In genomic region chr14:39114073-39114838, GRCh38 we compare ENCODE assay signal across 8 cellular contexts. TPM values are rescaled to one million over a fixed set of nuclear protein-coding genes. Genes with fewer than 3 reads are reported as not detected.
A peak's percentile ranks its signal among the peaks of the same experiment; 100 is the strongest.
DNase-seq lines count a peak whose midpoint lies in the region; ATAC-seq, FAIRE-seq and TF ChIP-seq lines count a peak whose summit lies in the region.

Gene GEMIN2, plus strand, starts transcription at chr14:39114323. Its CDS starts 16 bp downstream, at chr14:39114339.

- no peaks in the 10 kb centered on the region for H3K27me3 ChIP-seq in adrenal gland
- no peaks in the 10 kb centered on the region for H3K27me3 ChIP-seq in heart left ventricle

- H3K9me3 Mint-ChIP-seq in T-cell: no peaks in the 10 kb centered on the region
- no peaks in the 10 kb centered on the region for H3K9me3 Mint-ChIP-seq in type B pancreatic cell

- H3K4me3 ChIP-seq in adrenal gland (peak within 1 kb of the TSS; percentile 31 to 66 (median 46)), heart left ventricle (peak within 1 kb of the TSS; percentile 47 to 92 (median 78))

- H3K4me1 ChIP-seq in adrenal gland (replicated peaks in 1 of 2): peaks cover 0 to 17% of the 10 kb centered on the region in 2 donors
- peaks cover 0 to 13% (median 10%) of the 10 kb centered on the region in 12 donors for H3K4me1 ChIP-seq in heart left ventricle

- 0 to 2% (median 1%) methylated on average over 17 to 40 of the region's 40 CpGs for WGBS in adrenal gland, 4 donors
- 1 to 2% (median 1%) methylated on average over 40 of the region's 40 CpGs for WGBS in heart left ventricle, 4 donors

- CTCF ChIA-PET in T-cell (lab: Charles Lee): interaction anchor here in 1 of 2 donors (0.6 to 1.9 kb wide), 9 partner anchors 9 to 318 kb away, joined by 3 to 15 read pairs (median 4); partner anchors contain the start of genes FBXO33, SEC23A and TRAPPC6B

- POLR2A ChIA-PET in T-cell (lab: Charles Lee): interaction anchor here (0.6 to 2.0 kb wide), 12 partner anchors 12 to 319 kb away, joined by 3 to 24 read pairs (median 5); partner anchors contain the start of genes PNN (in 2 of the 2), FBXO33 (in 1 of the 2), SEC23A (in 1 of the 2) and TRAPPC6B (in 1 of the 2)

- H3K4me3 Mint-ChIP-seq in T-cell (peak within 1 kb of the TSS; percentile 95 to 98 (median 98)), type B pancreatic cell (peak within 1 kb of the TSS; percentile 99)

- peaks cover 13% of the 10 kb centered on the region for H3K36me3 Mint-ChIP-seq in T-cell
- H3K36me3 Mint-ChIP-seq in type B pancreatic cell: no peaks in the 10 kb centered on the region

- peak; percentile 100 for FAIRE-seq in GM12891 (lab: Jason Lieb, UNC)

- H3K27me3 Mint-ChIP-seq in T-cell (peaks cover 0 to 4% of the 10 kb centered on the region in 2 donors), type B pancreatic cell (no peaks in the 10 kb centered on the region)

- H3K36me3 ChIP-seq in adrenal gland (replicated peaks in 1 of 2) (peaks cover 0 to 7% of the 10 kb centered on the region in 2 donors), heart left ventricle (peaks cover 0 to 23% (median 16%) of the 10 kb centered on the region in 9 donors)

- H3K9me3 ChIP-seq in adrenal gland (replicated peaks in 1 of 3) (no peaks in the 10 kb centered on the region), heart left ventricle (no peaks in the 10 kb centered on the region)

- H3K4me1 Mint-ChIP-seq in T-cell (peaks cover 22 to 32% (median 27%) of the 10 kb centered on the region in 3 donors), type B pancreatic cell (ENCODE audit: unreplicated experiment) (peaks cover 12% of the 10 kb centered on the region)

- H3K27ac ChIP-seq in adrenal gland (peak within 1 kb of the TSS; percentile 3 to 76 (median 67)), heart left ventricle (peak within 1 kb of the TSS; percentile 29 to 84 (median 76))

- TF ChIP-seq CTCF in adrenal gland (IDR thresholded peaks at IDR 0.05) (no peak), heart left ventricle (IDR thresholded peaks at IDR 0.05) (no peak), type B pancreatic cell (conservative IDR thresholded peaks at IDR 0.05) (no peak)

- H3K27ac Mint-ChIP-seq in T-cell (peak within 1 kb of the TSS; percentile 93 to 96), type B pancreatic cell (peak within 1 kb of the TSS; percentile 93)

- peak; percentile 75 for DNase-seq in GM12891 (ENCODE audit: insufficient read length, low spot score)
- peak; percentile 88 for DNase-seq in NCI-H1436 treated with DMSO at 0.1 percent for 48 hours (lab: John Stamatoyannopoulos, UW)
- DNase-seq in T-cell: peak; percentile 87 to 94 (median 92)
- peak; percentile 91 to 96 (median 93) for DNase-seq in adrenal gland
- peak; percentile 90 to 95 (median 93) for DNase-seq in heart left ventricle
- peak; percentile 97 for DNase-seq in pons (ENCODE audit: low spot score)
- peak; percentile 91 for DNase-seq in type B pancreatic cell (ENCODE audit: extremely low spot score, unreplicated experiment)

- TF ChIP-seq POLR2A in GM12891 (IDR thresholded peaks at IDR 0.05; ENCODE audit: low read depth, low read length) (peak; percentile 87), adrenal gland (IDR thresholded peaks at IDR 0.05) (peak in 1 of 2 donors; percentile 47), heart left ventricle (IDR thresholded peaks at IDR 0.05) (peak in 1 of 2 donors; percentile 52)

- intact Hi-C loops in adrenal gland (cut with DNase I) (loop anchor here (10.0 kb wide), 1 partner anchor 51 kb away; no protein-coding TSS in a partner anchor), heart left ventricle (cut with DNase I) (loop anchor here in 5 of 10 donors (1.0 to 10.0 kb wide), 6 partner anchors 11 to 253 kb away; partner anchors contain the start of genes SEC23A (in 1 of the 5) and TRAPPC6B (in 1 of the 5))

- ATAC-seq in HG02840 (IDR thresholded peaks at IDR 0.05; ENCODE audit: low FRiP score, unreplicated experiment) (peak; percentile 96), T-cell (replicated peaks in 1 of 4) (peak; percentile 97 to 99 (median 98)), heart left ventricle (peak; percentile 99 to 100 (median 100))

TF ChIP-seq in GM12891, 5 proteins besides CTCF, POLR2A, EP300 and RAD21:
- peak; percentile 90 for TF ChIP-seq POLR2AphosphoS5 (IDR thresholded peaks at IDR 0.05; ENCODE audit: low read depth, low read length)
- no peak for TF ChIP-seq PAX5 (IDR thresholded peaks at IDR 0.05; ENCODE audit: insufficient read depth, low read length, severe bottlenecking)
- TF ChIP-seq POU2F2 (IDR thresholded peaks at IDR 0.05; ENCODE audit: low read depth, low read length): no peak
- TF ChIP-seq SPI1 (IDR thresholded peaks at IDR 0.05; ENCODE audit: low read depth, low read length): peak; percentile 32; the same call in 1 of the 2 replicates
- TF ChIP-seq TAF1 (IDR thresholded peaks at IDR 0.05; ENCODE audit: low read depth, low read length): no peak; the same call in 1 of the 2 replicates

RNA-seq across cellular contexts. Expression of gene GEMIN2, which starts in this region (rescaled TPM):
- 21.8 TPM for polyA plus RNA-seq in GM12891 (2012; ENCODE audit: low read depth, missing spikeins)
- 10 to 100 TPM; 12.4 to 17.1 (median 13.9) TPM for total RNA-seq in T-cell
- 10 to 100 TPM in 4 of 8 donors, 1 to 10 TPM in 4; 1.1 to 18.4 (median 10.1) TPM for total RNA-seq in adrenal gland
- 10 to 100 TPM in 1 of 3 donors, 1 to 10 TPM in 2; 6.6 to 12.4 (median 8.5) TPM for polyA plus RNA-seq in adrenal gland
- 10 to 100 TPM in 2 of 9 donors, 1 to 10 TPM in 7; 6.3 to 17.8 (median 7.4) TPM for total RNA-seq in heart left ventricle
- polyA plus RNA-seq in heart left ventricle: 10 to 100 TPM in 1 of 2 donors, 1 to 10 TPM in 1; 3.8 to 18.2 TPM
- 15.0 and 20.1 TPM in 2 replicates for total RNA-seq in type B pancreatic cell (ENCODE audit: low replicate concordance)

Comparison
In these comparisons a context has a peak if more than half of its experiments do, and no peak if none do; other contexts are left out.
1. Peak in every context shown above with its lines: DNase-seq, ATAC-seq, H3K4me3 ChIP-seq and H3K27ac ChIP-seq.